ENCODE assay signal across 23 cellular contexts in the genomic region with DNA sequence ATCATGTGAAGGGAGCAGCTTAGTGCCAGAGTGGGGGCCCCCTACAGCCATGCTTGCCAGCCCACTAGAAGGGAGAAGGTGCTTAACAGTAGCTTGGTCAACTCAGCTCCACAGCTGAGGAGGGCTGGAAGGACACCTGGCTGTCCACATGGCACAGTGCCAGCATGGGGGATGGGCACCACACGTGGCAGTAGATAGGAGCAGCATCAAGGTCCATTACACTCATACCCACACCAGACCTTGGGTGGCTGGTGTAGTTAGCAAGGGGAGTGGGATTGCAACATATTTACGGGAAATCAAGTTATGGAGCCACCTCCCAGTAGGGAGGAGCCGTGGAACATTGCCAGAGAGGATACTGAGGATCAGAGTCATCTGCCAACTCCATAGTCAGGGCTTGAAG. TPM values are rescaled to one million over a fixed set of nuclear protein-coding genes. Genes with fewer than 3 reads are reported as not detected.
DNase-seq lines count a peak whose midpoint lies in the region; FAIRE-seq and TF ChIP-seq lines count a peak whose summit lies in the region.
"Had no signal": no experiment of that assay in that cellular context is flagged by ENCODE, and none has a peak within 500 bp of the region (broad histone marks: within the 10 kb centered on the region; RNA-seq: fewer than 3 reads in every experiment).

No MANE protein-coding gene starts in this region.

- no peaks in the 10 kb centered on the region for H3K27me3 ChIP-seq in small intestine (ENCODE audit: control insufficient read depth in 2 of 2, insufficient read depth in 2 of 2, low read length in 2 of 2)
- H3K27me3 ChIP-seq: esophagus squamous epithelium, gastrocnemius medialis, ovary, SJSA1 had no signal

- no peaks in the 10 kb centered on the region for H3K36me3 ChIP-seq in small intestine (ENCODE audit: control insufficient read depth in 2 of 2, insufficient read depth in 2 of 2, low read length in 2 of 2)
- H3K36me3 ChIP-seq: esophagus squamous epithelium, gastrocnemius medialis, ovary, SJSA1 had no signal

- no peak for FAIRE-seq in small intestine (lab: Jason Lieb, UNC)
- FAIRE-seq: GM12878, islet of Langerhans had no signal

- peaks cover 0 to 6% of the 10 kb centered on the region in 2 donors for H3K4me1 ChIP-seq in small intestine (ENCODE audit: control insufficient read depth in 2 of 2, insufficient read depth in 1 of 2, low read depth in 1 of 2, low read length in 1 of 2)
- H3K4me1 ChIP-seq: gastrocnemius medialis, SJSA1 had no signal

- H3K9me3 ChIP-seq in small intestine (ENCODE audit: control insufficient read depth, low read depth), result no peaks in the 10 kb centered on the region
- H3K9me3 ChIP-seq: esophagus squamous epithelium, gastrocnemius medialis, ovary, SJSA1 had no signal

- no peak overlapping the region for H3K27ac ChIP-seq in small intestine (ENCODE audit: low read depth in 1 of 2, low read length in 1 of 2)
- H3K27ac ChIP-seq: esophagus squamous epithelium, gastrocnemius medialis, ovary, SJSA1 had no signal

- no peak for TF ChIP-seq CTCF in epithelial cell of proximal tubule (conservative IDR thresholded peaks at IDR 0.05; ENCODE audit: low read depth, low read length)

- H3K4me3 ChIP-seq in epithelial cell of proximal tubule (ENCODE audit: low read depth, low read length), result no peak overlapping the region
- no peak overlapping the region for H3K4me3 ChIP-seq in small intestine (ENCODE audit: low read depth in 1 of 2, low read length in 2 of 2)
- H3K4me3 ChIP-seq: esophagus squamous epithelium, gastrocnemius medialis, GM12878, ovary, SJSA1 had no signal

- peak; percentile 1 for DNase-seq in DMS53 treated with DMSO at 0.1 percent for 48 hours (lab: John Stamatoyannopoulos, UW; ENCODE audit: unreplicated experiment)
- DNase-seq in NCI-H510A treated with DMSO at 0.1 percent for 48 hours (lab: John Stamatoyannopoulos, UW), result peak; percentile 53
- peak; percentile 16 for DNase-seq in epithelial cell of proximal tubule (ENCODE audit: low read depth)
- DNase-seq in small intestine, result peak; percentile 75
- no peak for DNase-seq in NCI-H2081 (lab: John Stamatoyannopoulos, UW)
- no peak for DNase-seq in GOT3 (lab: John Stamatoyannopoulos, UW)
- no peak for DNase-seq in SIG-M5 (lab: John Stamatoyannopoulos, UW)
- DNase-seq: CD4-positive, alpha-beta T cell; DMS79; effector memory CD8-positive, alpha-beta T cell; esophagus squamous epithelium; gastrocnemius medialis; KG1; mesenchymal stem cell; naive B cell; NCI-H1694; NCI-H226; NCI-H82; ovary; T-helper 17 cell had no signal

- WGBS in small intestine, 3 donors, result 41 to 73% (median 45%) methylated on average over 3 of the region's 3 CpGs

RNA-seq across cellular contexts. Expression of gene SLC4A4, which starts 37.9 kb away (rescaled TPM):
- total RNA-seq in epithelial cell of proximal tubule, result 4.6 and 5.6 TPM in 2 replicates
- polyA plus RNA-seq in small intestine, result 10 to 100 TPM; 14.0 to 17.4 (median 15.7) TPM

Comparison
In these comparisons a context has a peak if more than half of its experiments do, and no peak if none do; other contexts are left out.
1. DNase-seq: peak in DMS53 treated with DMSO at 0.1 percent for 48 hours (single experiment), NCI-H510A treated with DMSO at 0.1 percent for 48 hours (single experiment), epithelial cell of proximal tubule (single experiment) and small intestine (single experiment); none in NCI-H2081 (0 of 2), GOT3 (single experiment) and SIG-M5 (single experiment).